ENCODE assay signal across 22 cellular contexts in genomic region chr17:32451879-32452278, GRCh38.
"Had no signal": no experiment of that assay in that cellular context is flagged by ENCODE, and none has a peak within 500 bp of the region (broad histone marks: within the 10 kb centered on the region; RNA-seq: fewer than 3 reads in every experiment).

No MANE protein-coding gene starts in this region.

- H3K27me3 ChIP-seq: pancreas, tibial nerve, upper lobe of left lung had no signal

- H3K27me3 Mint-ChIP-seq: memory B cell, progenitor cell of endocrine pancreas had no signal

- DNase-seq: dermis blood vessel endothelial cell; effector memory CD4-positive, alpha-beta T cell; natural killer cell; occipital lobe; pancreas; stimulated activated CD4-positive, alpha-beta T cell treated with anti-CD3 and anti-CD28 coated beads, Interleukin-12 subunit alpha, Interleukin-12 subunit beta, amount 100 ng/mL, for 4 hours; stimulated activated CD4-positive, alpha-beta T cell treated with anti-CD3 and anti-CD28 coated beads, Interleukin-1b, Interleukin-23, amount 100 ng/mL, for 48 hours; stimulated activated CD4-positive, alpha-beta T cell treated with anti-CD3 and anti-CD28 coated beads, Interleukin-4, amount 100 ng/mL, for 1 hour; stimulated activated CD8-positive, alpha-beta memory T cell treated with anti-CD3 and anti-CD28 coated beads, Interleukin-4, amount 100 ng/mL, for 48 hours; stimulated activated naive CD4-positive, alpha-beta T cell treated with Interleukin-2 at 50 U/mL for 16 hours; upper lobe of left lung had no signal

- H3K9me3 Mint-ChIP-seq: memory B cell, natural killer cell had no signal

- H3K27ac ChIP-seq: coronary artery, pancreas, thoracic aorta, tibial nerve, upper lobe of left lung had no signal

- H3K27ac Mint-ChIP-seq: memory B cell, progenitor cell of endocrine pancreas had no signal

- ATAC-seq: natural killer cell, pancreas, sciatic nerve had no signal

- H3K4me3 Mint-ChIP-seq: memory B cell, natural killer cell had no signal

- H3K9me3 ChIP-seq: pancreas, thoracic aorta, tibial nerve, upper lobe of left lung had no signal

- H3K4me3 ChIP-seq: coronary artery, lung, pancreas, smooth muscle cell, thoracic aorta, tibial nerve, upper lobe of left lung had no signal

- FAIRE-seq: endometrium, frontal cortex, pancreas, urothelium cell line had no signal

- H3K4me2 ChIP-seq: smooth muscle cell had no signal
